8 cellular contexts compared by ENCODE assay signal in genomic region chr6:3001773-3002293, GRCh38.
DNase-seq lines count a peak whose midpoint lies in the region; ATAC-seq and TF ChIP-seq lines count a peak whose summit lies in the region.

No MANE protein-coding gene starts in this region.

- H3K4me1 ChIP-seq in KMS-11 (ENCODE audit: low read depth, poor library complexity, severe bottlenecking): peaks cover 33% of the 10 kb centered on the region

- H3K4me2 ChIP-seq in KMS-11: peak overlapping the region; percentile 29; the same call in 1 of the 2 replicates

- DNase-seq in EL (peak; percentile 84), fibroblast of gingiva (ENCODE audit: low read depth) (peak; percentile 86), pons (ENCODE audit: low spot score) (peak; percentile 78), activated gamma-delta T cell (lab: John Stamatoyannopoulos, UW) (no peak)

- H3K27ac ChIP-seq in 22Rv1 (peak overlapping the region; percentile 70), KMS-11 (peak overlapping the region; percentile 69; the same call in 1 of the 2 replicates)

- TF ChIP-seq CTCF in 22Rv1 (IDR thresholded peaks at IDR 0.05) (peak; percentile 77), KMS-11 (conservative IDR thresholded peaks at IDR 0.05; ENCODE audit: low read depth, low read length) (peak; percentile 85)

- peaks cover 7% of the 10 kb centered on the region; the same call in 1 of the 2 replicates for H3K79me2 ChIP-seq in KMS-11 (ENCODE audit: insufficient read depth, low read depth)

- H2AFZ ChIP-seq in KMS-11 (ENCODE audit: low read depth): no peak overlapping the region

- H3K9ac ChIP-seq in KMS-11: peak overlapping the region; percentile 25; the same call in 1 of the 2 replicates

- peaks cover 23% of the 10 kb centered on the region for H3K4me1 Mint-ChIP-seq in T-helper 1 cell treated with Interleukin-12 subunit alpha and Interleukin-12 subunit beta and Interleukin-4 antibody, amounts not matched to agents 30 μg/mL and 1 μg/mL, for 36 hours (ENCODE audit: low read depth)

- H3K27me3 ChIP-seq in KMS-11 (ENCODE audit: insufficient read depth, low read depth): no peaks in the 10 kb centered on the region

- ATAC-seq in GM19455 (IDR thresholded peaks at IDR 0.05; ENCODE audit: unreplicated experiment): no peak

- no peaks in the 10 kb centered on the region for H3K9me3 Mint-ChIP-seq in T-helper 1 cell treated with Interleukin-12 subunit alpha and Interleukin-12 subunit beta and Interleukin-4 antibody, amounts not matched to agents 30 μg/mL and 1 μg/mL, for 36 hours

- H4K20me1 ChIP-seq in KMS-11 (ENCODE audit: insufficient read depth): no peaks in the 10 kb centered on the region

- H3K4me3 ChIP-seq in KMS-11 (IDR thresholded peaks at IDR 0.05; ENCODE audit: insufficient read depth, low read depth, low read length): no peak overlapping the region

- no peaks in the 10 kb centered on the region for H3K27me3 Mint-ChIP-seq in T-helper 1 cell treated with Interleukin-12 subunit alpha and Interleukin-12 subunit beta and Interleukin-4 antibody, amounts not matched to agents 30 μg/mL and 1 μg/mL, for 36 hours (ENCODE audit: low read depth)

- H3K27ac Mint-ChIP-seq in T-helper 1 cell treated with Interleukin-12 subunit alpha and Interleukin-12 subunit beta and Interleukin-4 antibody, amounts not matched to agents 30 μg/mL and 1 μg/mL, for 36 hours: no peak overlapping the region

- H3K36me3 Mint-ChIP-seq in T-helper 1 cell treated with Interleukin-12 subunit alpha and Interleukin-12 subunit beta and Interleukin-4 antibody, amounts not matched to agents 30 μg/mL and 1 μg/mL, for 36 hours (ENCODE audit: low read depth): peaks cover 25% of the 10 kb centered on the region

- H3K4me3 Mint-ChIP-seq in T-helper 1 cell treated with Interleukin-12 subunit alpha and Interleukin-12 subunit beta and Interleukin-4 antibody, amounts not matched to agents 30 μg/mL and 1 μg/mL, for 36 hours: peak overlapping the region; percentile 44

- no peaks in the 10 kb centered on the region for H3K36me3 ChIP-seq in KMS-11 (ENCODE audit: insufficient read depth)
